Comparison of ENCODE assay signal across 1 cellular context in the genomic region with DNA sequence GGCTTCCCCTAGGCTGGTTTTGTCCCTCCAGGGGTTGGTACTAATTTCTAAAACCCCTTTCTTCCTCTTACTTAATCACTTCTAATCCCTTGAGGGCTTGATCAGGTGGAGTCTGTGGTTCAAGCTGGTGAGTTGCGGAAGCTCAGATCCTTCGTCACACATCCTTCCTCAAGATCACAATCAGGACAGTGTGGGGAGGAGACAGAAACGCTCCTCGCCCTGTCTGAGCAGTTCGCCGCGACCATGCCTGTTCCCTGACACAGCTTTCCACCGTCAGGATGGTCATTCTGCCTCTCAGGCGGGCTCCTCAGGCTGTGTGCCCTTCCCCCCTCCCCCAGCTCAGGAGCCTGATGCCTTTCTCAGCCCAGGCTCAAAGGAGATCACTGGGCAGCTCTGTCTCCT.
TF ChIP-seq lines count a peak whose summit lies in the region.

No MANE protein-coding gene starts in this region.

TF ChIP-seq in H1, 55 proteins besides CTCF, POLR2A, EP300 and RAD21 (continued from another document):
- TF ChIP-seq ATF2 (IDR thresholded peaks at IDR 0.05; ENCODE audit: low read length): no peak
- no peak for TF ChIP-seq JUND (IDR thresholded peaks at IDR 0.05; ENCODE audit: low read length)
- no peak for TF ChIP-seq TAF1 (IDR thresholded peaks at IDR 0.05; ENCODE audit: low read depth, low read length)
- no peak for TF ChIP-seq POLR2AphosphoS5 (IDR thresholded peaks at IDR 0.05; ENCODE audit: low read depth, low read length)
- no peak for TF ChIP-seq GABPA (IDR thresholded peaks at IDR 0.05; ENCODE audit: borderline replicate concordance, insufficient read depth, low read length)
- TF ChIP-seq HDAC6 (IDR thresholded peaks at IDR 0.05; ENCODE audit: low read depth, low read length): no peak
- no peak for TF ChIP-seq TAF7 (optimal IDR thresholded peaks at IDR 0.05; ENCODE audit: borderline replicate concordance, low read depth, low read length)
- no peak for TF ChIP-seq SIX5 (IDR thresholded peaks at IDR 0.05; ENCODE audit: low read depth, low read length)
- no peak for TF ChIP-seq SP4 (IDR thresholded peaks at IDR 0.05; ENCODE audit: low read length)
- no peak for TF ChIP-seq SP1 (IDR thresholded peaks at IDR 0.05; ENCODE audit: low read depth, low read length)
- no peak for TF ChIP-seq SAP30 (IDR thresholded peaks at IDR 0.05; ENCODE audit: insufficient read depth, insufficient replicate concordance, low read length)
- no peak for TF ChIP-seq CEBPB (IDR thresholded peaks at IDR 0.05; ENCODE audit: low read depth, low read length)
- no peak for TF ChIP-seq CHD7 (IDR thresholded peaks at IDR 0.05; ENCODE audit: insufficient replicate concordance, low read length)
